ENCODE assay signal across 28 cellular contexts in genomic region chr3:169152319-169152718, GRCh38.
A peak's percentile ranks its signal among the peaks of the same experiment; 100 is the strongest.
DNase-seq lines count a peak whose midpoint lies in the region; ATAC-seq and TF ChIP-seq lines count a peak whose summit lies in the region.
"Had no signal": no experiment of that assay in that cellular context is flagged by ENCODE, and none has a peak within 500 bp of the region (broad histone marks: within the 10 kb centered on the region; RNA-seq: fewer than 3 reads in every experiment).

No MANE protein-coding gene starts in this region.

- no peak for TF ChIP-seq CTCF in SK-N-SH (IDR thresholded peaks at IDR 0.05)
- TF ChIP-seq CTCF in colonic mucosa (IDR thresholded peaks at IDR 0.05) = no peak
- no peak for TF ChIP-seq CTCF in neural progenitor cell (IDR thresholded peaks at IDR 0.05)
- no peak for TF ChIP-seq CTCF in upper lobe of left lung (IDR thresholded peaks at IDR 0.05)

- POLR2A ChIA-PET in SK-N-SH (lab: Yijun Ruan, JAX) = no interaction called here

- no peaks in the 10 kb centered on the region for H4K20me1 ChIP-seq in SK-N-SH (ENCODE audit: insufficient read depth)
- no peaks in the 10 kb centered on the region for H4K20me1 ChIP-seq in neural progenitor cell (ENCODE audit: low read depth)

- 44% methylated on average over 8 of the region's 8 CpGs for WGBS in SK-N-SH (ENCODE audit: low lambda C conversion rate)
- 57 to 60% methylated on average over 8 of the region's 8 CpGs for WGBS in upper lobe of left lung, 2 donors

- intact Hi-C loops in colonic mucosa (cut with DNase I) = loop anchor here (10.0 kb wide), 1 partner anchor 122 kb away; no protein-coding TSS in a partner anchor

- TF ChIP-seq RAD21 in SK-N-SH (IDR thresholded peaks at IDR 0.05; ENCODE audit: low read length) = 0 out of 2 replicates have a peak, but pooled peaks have one; percentile 2

- peak overlapping the region; percentile 34 for H3K27ac Mint-ChIP-seq in neural progenitor cell
- H3K27ac Mint-ChIP-seq: activated CD4-positive, alpha-beta T cell treated with anti-CD3 and anti-CD28 coated beads for 36 hours; activated CD8-positive, alpha-beta T cell treated with anti-CD3 and anti-CD28 coated beads, Interleukin-2, amount 10 ng/mL, durations not matched to agents 7 days and 5 days; activated naive CD8-positive, alpha-beta T cell treated with anti-CD3 and anti-CD28 coated beads for 36 hours; CD4-positive, alpha-beta T cell; GM23338; T-helper 17 cell had no signal

- peaks cover 50% of the 10 kb centered on the region for H3K4me1 Mint-ChIP-seq in neural progenitor cell

- no peaks in the 10 kb centered on the region for H3K36me3 Mint-ChIP-seq in neural progenitor cell
- H3K36me3 Mint-ChIP-seq: activated naive CD8-positive, alpha-beta T cell treated with anti-CD3 and anti-CD28 coated beads for 36 hours had no signal

- no peak overlapping the region for H2AFZ ChIP-seq in SK-N-SH (ENCODE audit: low read depth)
- no peak overlapping the region for H2AFZ ChIP-seq in neural progenitor cell (replicated peaks)
- H2AFZ ChIP-seq: GM23338 had no signal

- no peak overlapping the region for H3K4me3 Mint-ChIP-seq in neural progenitor cell
- H3K4me3 Mint-ChIP-seq: activated CD4-positive, alpha-beta T cell treated with anti-CD3 and anti-CD28 coated beads for 36 hours; activated CD8-positive, alpha-beta T cell treated with anti-CD3 and anti-CD28 coated beads, Interleukin-2, amount 10 ng/mL, durations not matched to agents 7 days and 5 days; activated naive CD8-positive, alpha-beta T cell treated with anti-CD3 and anti-CD28 coated beads for 36 hours; CD4-positive, alpha-beta T cell; GM23338; T-helper 17 cell had no signal

- no peaks in the 10 kb centered on the region for H3K36me3 ChIP-seq in SK-N-SH (replicated peaks in 1 of 2; ENCODE audit: control insufficient read depth in 1 of 2, insufficient read depth in 2 of 2, low read length in 1 of 2)
- no peaks in the 10 kb centered on the region for H3K36me3 ChIP-seq in colonic mucosa
- no peaks in the 10 kb centered on the region for H3K36me3 ChIP-seq in neural progenitor cell
- no peaks in the 10 kb centered on the region for H3K36me3 ChIP-seq in upper lobe of left lung
- H3K36me3 ChIP-seq: neutrophil, sigmoid colon had no signal

- H3K27ac ChIP-seq in SK-N-SH (ENCODE audit: low read depth in 2 of 2, low read length in 1 of 2) (no peak overlapping the region), colonic mucosa (no peak overlapping the region), neural progenitor cell (no peak overlapping the region), upper lobe of left lung (peak overlapping the region; percentile 19 to 69 (median 45))
- H3K27ac ChIP-seq: neutrophil, sigmoid colon had no signal

- H3K79me2 ChIP-seq in SK-N-SH (ENCODE audit: insufficient read depth) (no peaks in the 10 kb centered on the region), neural progenitor cell (ENCODE audit: low read depth) (no peaks in the 10 kb centered on the region)

- no peaks in the 10 kb centered on the region for H3F3A ChIP-seq in SK-N-SH (replicated peaks; ENCODE audit: insufficient read depth)
- peaks cover 15% of the 10 kb centered on the region for H3F3A ChIP-seq in neural progenitor cell (ENCODE audit: low read depth)

- H3K27me3 Mint-ChIP-seq in neural progenitor cell (ENCODE audit: insufficient read depth, low read depth) = peaks cover 3% of the 10 kb centered on the region

- peaks cover 22% of the 10 kb centered on the region; the same call in 1 of the 2 replicates for H3K27me3 ChIP-seq in SK-N-SH (ENCODE audit: insufficient read depth)
- no peaks in the 10 kb centered on the region for H3K27me3 ChIP-seq in colonic mucosa
- peaks cover 16% of the 10 kb centered on the region for H3K27me3 ChIP-seq in neural progenitor cell
- H3K27me3 ChIP-seq in upper lobe of left lung = no peaks in the 10 kb centered on the region

- H3K9me3 ChIP-seq in SK-N-SH = no peaks in the 10 kb centered on the region
- H3K9me3 ChIP-seq in colonic mucosa = no peaks in the 10 kb centered on the region
- H3K9me3 ChIP-seq in neural progenitor cell (ENCODE audit: low read depth) = no peaks in the 10 kb centered on the region
- no peaks in the 10 kb centered on the region for H3K9me3 ChIP-seq in upper lobe of left lung
- H3K9me3 ChIP-seq: neutrophil, sigmoid colon had no signal

- H3K9ac ChIP-seq in SK-N-SH (no peak overlapping the region), colonic mucosa (ENCODE audit: low read depth in 2 of 2, low read length in 2 of 2) (no peak overlapping the region), neural progenitor cell (no peak overlapping the region)

- H3K4me1 ChIP-seq in SK-N-SH (ENCODE audit: control insufficient read depth in 1 of 2, insufficient read depth in 2 of 2, low read depth in 1 of 2, low read length in 1 of 2) (peaks cover 0 to 15% of the 10 kb centered on the region in 2 experiments; a peak in 2 of 4 replicates), colonic mucosa (no peaks in the 10 kb centered on the region), neural progenitor cell (peaks cover 29% of the 10 kb centered on the region), upper lobe of left lung (peaks cover 26 to 31% (median 29%) of the 10 kb centered on the region in 4 donors)

- no peak for TF ChIP-seq POLR2A in upper lobe of left lung (IDR thresholded peaks at IDR 0.05)

- DNase-seq in SK-N-SH = peak; percentile 26
- DNase-seq in colonic mucosa = peak; percentile 46
- no peak for DNase-seq in neural progenitor cell (ENCODE audit: low spot score)
- peak in 1 of 2 donors; percentile 30 for DNase-seq in upper lobe of left lung
- DNase-seq in HK-2 (ENCODE audit: unreplicated experiment) = no peak
- no peak for DNase-seq in COR-L47 (lab: John Stamatoyannopoulos, UW)
- DNase-seq: activated CD4-positive, alpha-beta T cell treated with anti-CD3 and anti-CD28 coated beads for 36 hours; activated CD8-positive, alpha-beta T cell treated with anti-CD3 and anti-CD28 coated beads, Interleukin-2, amount 10 ng/mL, durations not matched to agents 7 days and 5 days; activated effector memory CD4-positive, alpha-beta T cell treated with Interleukin-2 at 50 U/mL for 16 hours; activated naive CD8-positive, alpha-beta T cell treated with anti-CD3 and anti-CD28 coated beads for 36 hours; activated T-cell treated with anti-CD3 and anti-CD28 coated beads for 4 hours; caudate nucleus; CD4-positive, alpha-beta T cell; DMS 273 treated with DMSO at 0.1 percent for 48 hours; Kasumi-1; kidney; NCI-H146; NCI-H2171 treated with DMSO at 0.1 percent for 48 hours; NCI-H524; RPMI8226; sigmoid colon; stimulated activated CD4-positive, alpha-beta T cell treated with anti-CD3 and anti-CD28 coated beads, Interleukin-15, amount 100 ng/mL, for 24 hours; stimulated activated naive CD4-positive, alpha-beta T cell; T-helper 17 cell had no signal

- H3K4me2 ChIP-seq in SK-N-SH = no peak overlapping the region
- H3K4me2 ChIP-seq in neural progenitor cell = no peak overlapping the region
- H3K4me2 ChIP-seq: GM23338 had no signal

- H3K4me3 ChIP-seq in SK-N-SH (ENCODE audit: low read depth in 2 of 2, low read length in 1 of 2) = no peak overlapping the region
- no peak overlapping the region for H3K4me3 ChIP-seq in colonic mucosa
- H3K4me3 ChIP-seq in neural progenitor cell = no peak overlapping the region
- no peak overlapping the region for H3K4me3 ChIP-seq in upper lobe of left lung
- H3K4me3 ChIP-seq: GM23338, sigmoid colon had no signal

- TF ChIP-seq EP300 in SK-N-SH (IDR thresholded peaks at IDR 0.05; ENCODE audit: borderline replicate concordance in 1 of 2, low read depth in 1 of 2, low read length in 1 of 2) = peak in 1 of 2 experiments; percentile 53; a peak in 1 of 4 replicates
- TF ChIP-seq EP300 in upper lobe of left lung (IDR thresholded peaks at IDR 0.05) = no peak

- no peaks in the 10 kb centered on the region for H3K9me3 Mint-ChIP-seq in neural progenitor cell
- H3K9me3 Mint-ChIP-seq: activated naive CD8-positive, alpha-beta T cell treated with anti-CD3 and anti-CD28 coated beads for 36 hours; CD4-positive, alpha-beta T cell; GM23338 had no signal

- ATAC-seq in SK-N-SH treated with all-trans-retinoic acid at 6 μM for 48 hours (no peak), upper lobe of left lung (ENCODE audit: low FRiP score in 2 of 2) (no peak), GM21447 (IDR thresholded peaks at IDR 0.05; ENCODE audit: unreplicated experiment) (no peak)
- ATAC-seq: activated CD4-positive, alpha-beta T cell treated with anti-CD3 and anti-CD28 coated beads for 36 hours; activated CD8-positive, alpha-beta T cell treated with anti-CD3 and anti-CD28 coated beads, Interleukin-2, amount 10 ng/mL, durations not matched to agents 7 days and 5 days; GM23338; T-helper 17 cell had no signal

- H3K9me2 ChIP-seq in SK-N-SH = no peaks in the 10 kb centered on the region

- CTCF ChIA-PET in SK-N-SH (lab: Yijun Ruan, JAX) = interaction anchor here (0.7 to 10.1 kb wide), 3 partner anchors 13 to 512 kb away, joined by 3 to 322 read pairs (median 3); partner anchors contain the start of gene MECOM

TF ChIP-seq in SK-N-SH, 30 proteins besides CTCF, POLR2A, EP300 and RAD21:
- TF ChIP-seq FOXJ3 (CRISPR knock-in tag; IDR thresholded peaks at IDR 0.05) (0 out of 2 replicates have a peak, but pooled peaks have one; percentile 23), TAF1 (IDR thresholded peaks at IDR 0.05; ENCODE audit: borderline replicate concordance, low read depth, low read length) (no peak), MXI1 (IDR thresholded peaks at IDR 0.05; ENCODE audit: low read depth, low read length) (peak; percentile 44; the same call in 1 of the 2 replicates), RCOR1 (IDR thresholded peaks at IDR 0.05; ENCODE audit: low read length) (peak; percentile 51; the same call in 1 of the 2 replicates)
TF ChIP-seq in SK-N-SH: peak in this region for 3.

TF ChIP-seq in SK-N-SH treated with all-trans-retinoic acid at 6 μM for 48 hours, 23 proteins besides CTCF, POLR2A, EP300 and RAD21 (continues in another document):
- TF ChIP-seq SNAI2 (CRISPR knock-in tag; IDR thresholded peaks at IDR 0.05) (no peak), CSRNP3 (CRISPR knock-in tag; IDR thresholded peaks at IDR 0.05) (no peak), ZFP3 (CRISPR knock-in tag; IDR thresholded peaks at IDR 0.05) (no peak), BACH2 (CRISPR knock-in tag; IDR thresholded peaks at IDR 0.05; ENCODE audit: borderline replicate concordance) (no peak), OSR1 (CRISPR knock-in tag; IDR thresholded peaks at IDR 0.05) (no peak), ESRRG (CRISPR knock-in tag; IDR thresholded peaks at IDR 0.05) (no peak), CSDC2 (CRISPR knock-in tag; IDR thresholded peaks at IDR 0.05) (no peak), ZNF8 (CRISPR knock-in tag; IDR thresholded peaks at IDR 0.05) (no peak)

Comparison
In these comparisons a context has a peak if more than half of its experiments do, and no peak if none do; other contexts are left out.
1. DNase-seq: peak in SK-N-SH (single experiment) and colonic mucosa (single experiment); none in neural progenitor cell (single experiment), HK-2 (single experiment) and COR-L47 (single experiment).
2. H3K27ac ChIP-seq: peak in upper lobe of left lung (4 of 4); none in SK-N-SH (0 of 2), colonic mucosa (single experiment) and neural progenitor cell (single experiment).